ENCODE assay signal across 22 cellular contexts in genomic region chr3:117602054-117602644, GRCh38.
"Had no signal": no experiment of that assay in that cellular context is flagged by ENCODE, and none has a peak within 500 bp of the region (broad histone marks: within the 10 kb centered on the region; RNA-seq: fewer than 3 reads in every experiment).

No MANE protein-coding gene starts in this region.

- H3K27me3 ChIP-seq: ascending aorta, cardiac muscle cell, gastroesophageal sphincter, hepatocyte, pancreas, tibial artery, vagina had no signal

- H3K27ac Mint-ChIP-seq: activated CD8-positive, alpha-beta T cell treated with anti-CD3 and anti-CD28 coated beads for 36 hours; activated naive CD8-positive, alpha-beta T cell treated with anti-CD3 and anti-CD28 coated beads, Interleukin-2, amount 50 U/mL, for 24 hours; activated T-helper 1 cell treated with anti-CD3 and anti-CD28 coated beads, Interleukin-12 subunit alpha, Interleukin-12 subunit beta, Interleukin-2, Interleukin-4 antibody, amounts not matched to agents 30 ng/mL and 10 ng/mL and 1 ng/mL, durations not matched to agents 14 hours and 24 hours and 36 hours; effector memory CD8-positive, alpha-beta T cell; stimulated activated effector memory CD8-positive, alpha-beta T cell treated with anti-CD3 and anti-CD28 coated beads, Interleukin-12 subunit alpha, Interleukin-12 subunit beta, amount 100 ng/mL, for 72 hours; T-helper 2 cell treated with Interferon-gamma antibody and Interleukin-4, amounts not matched to agents 5 μg/mL and 100 μg/mL, for 36 hours had no signal

- H3K36me3 ChIP-seq: ascending aorta, cardiac muscle cell, gastroesophageal sphincter, left ventricle myocardium inferior, pancreas, tibial artery, vagina had no signal

- H3K4me3 ChIP-seq: ascending aorta, cardiac muscle cell, coronary artery, gastroesophageal sphincter, hepatocyte, left ventricle myocardium inferior, pancreas, skin epidermis, tibial artery, vagina had no signal

- H3K4me3 Mint-ChIP-seq: activated CD8-positive, alpha-beta T cell treated with anti-CD3 and anti-CD28 coated beads for 36 hours; activated naive CD8-positive, alpha-beta T cell treated with anti-CD3 and anti-CD28 coated beads, Interleukin-2, amount 50 U/mL, for 24 hours; activated T-helper 1 cell treated with anti-CD3 and anti-CD28 coated beads, Interleukin-12 subunit alpha, Interleukin-12 subunit beta, Interleukin-2, Interleukin-4 antibody, amounts not matched to agents 30 ng/mL and 10 ng/mL and 1 ng/mL, durations not matched to agents 14 hours and 24 hours and 36 hours; effector memory CD8-positive, alpha-beta T cell; neural crest cell; stimulated activated effector memory CD8-positive, alpha-beta T cell treated with anti-CD3 and anti-CD28 coated beads, Interleukin-12 subunit alpha, Interleukin-12 subunit beta, amount 100 ng/mL, for 72 hours; T-helper 2 cell treated with Interferon-gamma antibody and Interleukin-4, amounts not matched to agents 5 μg/mL and 100 μg/mL, for 36 hours had no signal

- H3K27me3 Mint-ChIP-seq: activated CD8-positive, alpha-beta T cell treated with anti-CD3 and anti-CD28 coated beads for 36 hours; activated naive CD8-positive, alpha-beta T cell treated with anti-CD3 and anti-CD28 coated beads, Interleukin-2, amount 50 U/mL, for 24 hours; effector memory CD8-positive, alpha-beta T cell had no signal

- H3K4me2 ChIP-seq: hepatocyte had no signal

- H3K27ac ChIP-seq: ascending aorta, cardiac muscle cell, coronary artery, gastroesophageal sphincter, hepatocyte, left ventricle myocardium inferior, pancreas, tibial artery, vagina had no signal

- H3K4me1 ChIP-seq: ascending aorta, gastroesophageal sphincter, left ventricle myocardium inferior, tibial artery, vagina had no signal

- H3K9me3 Mint-ChIP-seq: activated naive CD8-positive, alpha-beta T cell treated with anti-CD3 and anti-CD28 coated beads, Interleukin-2, amount 50 U/mL, for 24 hours; activated T-helper 1 cell treated with anti-CD3 and anti-CD28 coated beads, Interleukin-12 subunit alpha, Interleukin-12 subunit beta, Interleukin-2, Interleukin-4 antibody, amounts not matched to agents 30 ng/mL and 10 ng/mL and 1 ng/mL, durations not matched to agents 14 hours and 24 hours and 36 hours; neural crest cell; T-helper 2 cell treated with Interferon-gamma antibody and Interleukin-4, amounts not matched to agents 5 μg/mL and 100 μg/mL, for 36 hours had no signal

- ATAC-seq: activated CD8-positive, alpha-beta T cell treated with anti-CD3 and anti-CD28 coated beads for 36 hours; activated naive CD8-positive, alpha-beta T cell treated with anti-CD3 and anti-CD28 coated beads, Interleukin-2, amount 50 U/mL, for 24 hours; effector memory CD8-positive, alpha-beta T cell; gastroesophageal sphincter; pancreas; stimulated activated effector memory CD8-positive, alpha-beta T cell treated with anti-CD3 and anti-CD28 coated beads, Interleukin-12 subunit alpha, Interleukin-12 subunit beta, amount 100 ng/mL, for 72 hours had no signal

- H3K9me3 ChIP-seq: ascending aorta, gastroesophageal sphincter, left ventricle myocardium inferior, pancreas, tibial artery, vagina had no signal

- H2AFZ ChIP-seq: hepatocyte had no signal

- H3K36me3 Mint-ChIP-seq: stimulated activated effector memory CD8-positive, alpha-beta T cell treated with anti-CD3 and anti-CD28 coated beads, Interleukin-12 subunit alpha, Interleukin-12 subunit beta, amount 100 ng/mL, for 72 hours had no signal

- H3K4me1 Mint-ChIP-seq: activated naive CD8-positive, alpha-beta T cell treated with anti-CD3 and anti-CD28 coated beads, Interleukin-2, amount 50 U/mL, for 24 hours; stimulated activated effector memory CD8-positive, alpha-beta T cell treated with anti-CD3 and anti-CD28 coated beads, Interleukin-12 subunit alpha, Interleukin-12 subunit beta, amount 100 ng/mL, for 72 hours had no signal

- DNase-seq: activated CD4-positive, alpha-beta T cell treated with anti-CD3 and anti-CD28 coated beads for 1 hour; activated CD8-positive, alpha-beta memory T cell treated with anti-CD3 and anti-CD28 coated beads, Interleukin-2, amount 50 U/mL, for 48 hours; activated CD8-positive, alpha-beta T cell treated with anti-CD3 and anti-CD28 coated beads for 36 hours; activated naive CD4-positive, alpha-beta T cell; activated naive CD8-positive, alpha-beta T cell treated with anti-CD3 and anti-CD28 coated beads, Interleukin-2, amount 50 U/mL, for 24 hours; effector memory CD8-positive, alpha-beta T cell; kidney; left ventricle myocardium inferior; mesenchymal stem cell; pancreas; tibial artery had no signal
